Comparison of ENCODE assay signal across 8 cellular contexts in the genomic region with DNA sequence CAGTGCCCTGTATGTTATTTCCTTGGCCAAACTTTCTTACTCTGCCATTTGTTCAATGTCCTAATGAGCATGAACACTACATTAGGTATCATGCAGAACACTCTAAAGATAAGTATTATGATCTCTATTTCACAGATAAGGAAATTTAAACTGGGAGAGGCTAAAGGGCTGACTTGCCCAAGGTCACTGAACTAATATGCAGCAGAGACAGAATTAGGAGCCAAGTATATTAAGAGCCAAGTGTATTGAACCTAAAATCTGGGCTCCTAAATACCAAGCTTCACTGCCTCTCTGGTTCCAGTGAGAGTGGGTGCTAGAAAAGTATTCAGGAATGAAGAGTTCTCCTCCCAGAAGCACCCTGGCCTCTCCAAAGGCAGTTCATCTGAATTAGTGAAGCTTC. TPM values are rescaled to one million over a fixed set of nuclear protein-coding genes. Genes with fewer than 3 reads are reported as not detected.
"Had no signal": no experiment of that assay in that cellular context is flagged by ENCODE, and none has a peak within 500 bp of the region (broad histone marks: within the 10 kb centered on the region; RNA-seq: fewer than 3 reads in every experiment).

No MANE protein-coding gene starts in this region.

- DNase-seq: GDM1, GF-D8 had no signal

- FAIRE-seq: G401.6, GM12891, GM18507, GM19239 had no signal

- ATAC-seq: GM12878 had no signal

- H3K4me3 ChIP-seq: GM12878 had no signal

RNA-seq across cellular contexts. Expression of a gene that starts 13.5 kb away (rescaled TPM):
- total RNA-seq: G401 had no signal
